18 cellular contexts compared by ENCODE assay signal in the genomic region with DNA sequence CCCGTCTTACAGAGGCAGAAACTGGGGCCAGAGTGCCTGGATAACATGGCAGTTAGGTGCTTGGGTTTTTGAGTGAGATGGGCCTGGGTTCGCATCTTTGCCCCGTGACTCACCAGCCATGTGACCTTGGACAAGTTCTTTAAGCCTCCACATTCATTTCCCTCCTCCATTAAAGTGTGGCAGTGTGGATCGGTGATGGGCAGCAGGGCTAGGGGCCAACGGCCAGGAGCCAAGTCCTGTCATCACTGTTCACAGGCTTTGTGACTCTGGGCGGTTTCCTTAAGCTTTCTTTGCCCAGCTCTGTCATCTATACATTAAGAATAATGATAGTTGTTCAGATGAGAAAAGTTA.
DNase-seq lines count a peak whose midpoint lies in the region; ATAC-seq and TF ChIP-seq lines count a peak whose summit lies in the region.
"Had no signal": no experiment of that assay in that cellular context is flagged by ENCODE, and none has a peak within 500 bp of the region (broad histone marks: within the 10 kb centered on the region; RNA-seq: fewer than 3 reads in every experiment).

No MANE protein-coding gene starts in this region.

- H3K4me3 Mint-ChIP-seq in chondrocyte (ENCODE audit: unreplicated experiment) = no peak overlapping the region

- H3K27ac ChIP-seq in PC-3 (ENCODE audit: low read length) (peak overlapping the region; percentile 83), mesodermal cell (ENCODE audit: low read depth, low read length, severe bottlenecking) (peak overlapping the region; percentile 29)

- TF ChIP-seq CTCF in PC-3 (conservative IDR thresholded peaks at IDR 0.05; ENCODE audit: low read depth, low read length) (no peak), chondrocyte (IDR thresholded peaks at IDR 0.05) (no peak)

- no peaks in the 10 kb centered on the region for H3F3A ChIP-seq in PC-3 (ENCODE audit: low read length, unreplicated experiment)

- H3K36me3 Mint-ChIP-seq in chondrocyte (ENCODE audit: low read depth) = no peaks in the 10 kb centered on the region

- peaks cover 29% of the 10 kb centered on the region for H3K4me1 Mint-ChIP-seq in chondrocyte (ENCODE audit: low read depth)

- H3K79me2 ChIP-seq in PC-3 (ENCODE audit: low read length) = no peaks in the 10 kb centered on the region

- no peaks in the 10 kb centered on the region for H3K27me3 Mint-ChIP-seq in chondrocyte (ENCODE audit: low read depth)

- no peak overlapping the region for H3K4me3 ChIP-seq in PC-3 (ENCODE audit: low read length)
- H3K4me3 ChIP-seq in mesodermal cell (ENCODE audit: extremely low read depth, insufficient read depth, low read length, poor library complexity, severe bottlenecking) = no peak overlapping the region
- H3K4me3 ChIP-seq: HAP-1 had no signal

- peak overlapping the region; percentile 55 for H3K4me2 ChIP-seq in PC-3 (ENCODE audit: low read length)

- H3K9me2 ChIP-seq in PC-3 (replicated peaks; ENCODE audit: low read length) = no peaks in the 10 kb centered on the region

- POLR2A ChIA-PET in PC-3 (lab: Charles Lee; ENCODE audit: unreplicated experiment) = no interaction called here

- no peaks in the 10 kb centered on the region for H4K20me1 ChIP-seq in PC-3 (ENCODE audit: low read length)

- WGBS in mesodermal cell (ENCODE audit: insufficient coverage in 2 of 2), 2 experiments = 60% methylated on average over 1 of the region's 6 CpGs; no CpG with 5 or more reads in 1 of the 2 experiments

- peaks cover 45% of the 10 kb centered on the region for H3K4me1 ChIP-seq in PC-3 (ENCODE audit: insufficient read depth, low read length)
- peaks cover 30% of the 10 kb centered on the region for H3K4me1 ChIP-seq in mesodermal cell (ENCODE audit: control insufficient read depth, insufficient read depth, low read length, poor library complexity, severe bottlenecking)
- H3K4me1 ChIP-seq: HAP-1 had no signal

- H3K9me3 ChIP-seq in PC-3 (ENCODE audit: low read length) (no peaks in the 10 kb centered on the region), mesodermal cell (ENCODE audit: control insufficient read depth, low read length) (no peaks in the 10 kb centered on the region)
- H3K9me3 ChIP-seq: BE2C, HAP-1 had no signal

- H2AFZ ChIP-seq in PC-3 (ENCODE audit: low read length) = peak overlapping the region; percentile 58

- ATAC-seq in PC-3 = peak; percentile 61
- no peak for ATAC-seq in HG02970 (IDR thresholded peaks at IDR 0.05; ENCODE audit: low FRiP score, unreplicated experiment)

- BruUV-seq in PC-3 (replicated peaks; lab: Mats Ljungman, UMichigan) = no TSS peak

- CTCF ChIA-PET in PC-3 (lab: Charles Lee) = no interaction called here

- intact Hi-C loops in PC-3 (cut with micrococcal nuclease) = no loop called here

- no peaks in the 10 kb centered on the region for H3K9me3 Mint-ChIP-seq in chondrocyte (ENCODE audit: low read depth)

- no peaks in the 10 kb centered on the region for H3K27me3 ChIP-seq in PC-3 (ENCODE audit: low read length)
- H3K27me3 ChIP-seq: BE2C had no signal

- peak overlapping the region; percentile 79 for H3K27ac Mint-ChIP-seq in chondrocyte (ENCODE audit: unreplicated experiment)

- DNase-seq in ELR (ENCODE audit: low read depth) (peak; percentile 56), PC-3 (peak; percentile 86), chondrocyte (ENCODE audit: low spot score) (no peak), NCI-H526 (lab: John Stamatoyannopoulos, UW) (no peak), NAMALWA (ENCODE audit: low spot score) (no peak), MV-4-11 (lab: John Stamatoyannopoulos, UW) (no peak)
- DNase-seq: activated T-cell treated with anti-CD3 and anti-CD28 coated beads, Interleukin-2, amount 50 U/mL, for 48 hours; amniotic stem cell; BE2C; Karpas-422; midbrain; NCI-H2029; SHP77 treated with DMSO at 0.1 percent for 48 hours; stimulated activated CD4-positive, alpha-beta T cell treated with anti-CD3 and anti-CD28 coated beads, Interleukin-12 subunit alpha, Interleukin-12 subunit beta, amount 100 ng/mL, for 4 hours; substantia nigra had no signal

- peak overlapping the region; percentile 23; the same call in 1 of the 2 replicates for H3K9ac ChIP-seq in PC-3 (ENCODE audit: low read length)

- no peaks in the 10 kb centered on the region for H3K36me3 ChIP-seq in PC-3 (ENCODE audit: low read depth, low read length)
- no peaks in the 10 kb centered on the region for H3K36me3 ChIP-seq in mesodermal cell (ENCODE audit: control insufficient read depth, insufficient read depth, low read length)
- H3K36me3 ChIP-seq: BE2C, HAP-1 had no signal

Comparison
In these comparisons a context has a peak if more than half of its experiments do, and no peak if none do; other contexts are left out.
1. DNase-seq: peak in ELR (single experiment) and PC-3 (single experiment); none in chondrocyte (single experiment), NCI-H526 (0 of 2), NAMALWA (single experiment) and MV-4-11 (single experiment).